Comparison of ENCODE assay signal across 1 cellular context in the genomic region with DNA sequence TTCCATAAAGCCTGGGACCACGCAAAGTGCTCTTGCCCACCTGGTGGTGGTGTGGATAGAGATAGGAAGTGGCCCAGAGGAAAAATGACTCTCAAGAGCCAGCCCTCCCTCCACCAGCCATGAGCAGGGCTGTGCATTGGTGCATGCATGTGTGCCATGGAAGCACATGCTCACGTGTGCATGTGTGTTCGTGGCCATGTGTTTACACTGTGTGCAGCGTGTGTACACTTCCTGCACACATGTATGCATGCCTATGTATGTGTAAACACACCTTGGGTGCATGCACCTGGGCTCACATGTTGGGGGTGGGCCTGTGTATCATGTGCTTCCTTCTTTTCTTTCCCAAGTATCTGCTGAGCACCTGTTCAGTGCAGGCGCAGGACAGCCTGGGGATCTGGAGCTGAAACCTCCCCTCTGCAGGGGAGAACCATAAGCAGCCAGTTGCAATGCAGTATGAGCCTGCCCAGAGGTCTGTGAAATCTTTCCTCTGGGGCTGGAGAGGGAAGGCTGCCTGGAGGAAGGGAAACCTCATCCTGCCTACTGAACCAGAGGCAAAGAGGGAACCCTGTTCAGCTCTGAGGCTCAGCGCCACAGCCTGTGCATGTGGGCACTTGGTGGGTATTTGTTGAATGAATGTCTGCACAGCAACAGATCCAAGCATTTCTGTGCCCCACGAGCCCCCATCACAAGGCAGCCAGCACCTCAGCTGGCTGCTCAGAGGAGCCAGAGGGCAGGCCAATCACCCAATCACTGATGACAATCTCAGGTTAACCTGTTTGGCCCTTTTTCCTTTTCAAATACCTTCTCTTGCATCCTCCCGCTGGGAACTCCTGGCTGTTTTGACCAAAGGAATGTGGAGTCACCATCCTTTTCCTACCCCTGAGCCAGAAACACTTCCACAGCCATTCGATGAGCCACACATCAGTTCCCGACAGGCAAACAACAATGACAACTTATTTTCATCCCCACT.
TF ChIP-seq lines count a peak whose summit lies in the region.

No MANE protein-coding gene starts in this region.

TF ChIP-seq in endothelial cell of umbilical vein, 7 proteins besides CTCF, POLR2A, EP300 and RAD21:
- TF ChIP-seq JUN (IDR thresholded peaks at IDR 0.05; ENCODE audit: borderline replicate concordance, insufficient read depth, insufficient read length, low read depth), result no peak
- TF ChIP-seq, protein P1, sequence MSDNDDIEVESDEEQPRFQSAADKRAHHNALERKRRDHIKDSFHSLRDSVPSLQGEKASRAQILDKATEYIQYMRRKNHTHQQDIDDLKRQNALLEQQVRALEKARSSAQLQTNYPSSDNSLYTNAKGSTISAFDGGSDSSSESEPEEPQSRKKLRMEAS (IDR thresholded peaks at IDR 0.05; ENCODE audit: insufficient read depth, insufficient read length), result peak; percentile 43
